Comparison of ENCODE assay signal across 8 cellular contexts in genomic region chr3:53114011-53114400, GRCh38. TPM values are rescaled to one million over a fixed set of nuclear protein-coding genes. Genes with fewer than 3 reads are reported as not detected.
DNase-seq lines count a peak whose midpoint lies in the region; ATAC-seq and TF ChIP-seq lines count a peak whose summit lies in the region.

No MANE protein-coding gene starts in this region.

- intact Hi-C loops in dorsolateral prefrontal cortex (cut with DNase I) = loop anchor here in 1 of 2 donors (1.0 to 10.0 kb wide), 2 partner anchors 82 to 601 kb away; no protein-coding TSS in a partner anchor
- intact Hi-C loops in lower lobe of right lung (cut with DNase I) = no loop called here

- TF ChIP-seq CTCF in GM12874 (IDR thresholded peaks at IDR 0.05; ENCODE audit: insufficient read depth, low read depth, low read length) (peak; percentile 89), dorsolateral prefrontal cortex (IDR thresholded peaks at IDR 0.05 in 54 of 56, conservative IDR thresholded peaks at IDR 0.05 in 2 of 56; ENCODE audit: low read depth in 1 of 56, partially characterized antibody in 56 of 56) (peak; percentile 83 to 97 (median 93)), lower lobe of right lung (IDR thresholded peaks at IDR 0.05) (peak; percentile 90)

- no peaks in the 10 kb centered on the region for H3K9me3 ChIP-seq in lower lobe of right lung

- H3K27me3 ChIP-seq in dorsolateral prefrontal cortex (no peaks in the 10 kb centered on the region), lower lobe of right lung (ENCODE audit: low read depth) (no peaks in the 10 kb centered on the region)

- DNase-seq in NCI-H526 treated with DMSO at 0.1 percent for 48 hours (lab: John Stamatoyannopoulos, UW) = peak; percentile 35
- peak; percentile 58 to 79 for DNase-seq in activated CD4-positive, alpha-beta T cell treated with anti-CD3 and anti-CD28 coated beads, Interleukin-2, amount 50 U/mL, for 24 hours (ENCODE audit: low read depth in 1 of 2, low spot score in 1 of 2)
- peak; percentile 66 to 89 (median 83) for DNase-seq in dorsolateral prefrontal cortex
- DNase-seq in lower lobe of right lung = peak; percentile 70
- DNase-seq in stimulated activated CD4-positive, alpha-beta T cell treated with anti-CD3 and anti-CD28 coated beads, TNF-alpha, amount 100 ng/mL, for 24 hours (ENCODE audit: low read depth in 3 of 3) = peak; percentile 64 to 78 (median 70)
- DNase-seq in HuH-7.5 (ENCODE audit: low spot score) = no peak

- H3K4me3 ChIP-seq in dorsolateral prefrontal cortex = no peak overlapping the region
- H3K4me3 ChIP-seq in lower lobe of right lung = no peak overlapping the region

- ATAC-seq in HG03066 (IDR thresholded peaks at IDR 0.05; ENCODE audit: low read depth, unreplicated experiment) (peak; percentile 65), lower lobe of right lung (peak; percentile 85 to 86)

- H3K4me1 ChIP-seq in lower lobe of right lung = peaks cover 11% of the 10 kb centered on the region

- H3K27ac ChIP-seq in dorsolateral prefrontal cortex (peak overlapping the region in 23 of 59 donors; percentile 8 to 68 (median 44)), lower lobe of right lung (no peak overlapping the region)

- H3K36me3 ChIP-seq in lower lobe of right lung = peaks cover 65% of the 10 kb centered on the region

RNA-seq across cellular contexts. Expression of gene RFT1, which starts 16.2 kb away (rescaled TPM):
- total RNA-seq in dorsolateral prefrontal cortex (10 to 100 TPM in 118 of 120 experiments, 1 to 10 TPM in 2; 8.0 to 22.2 (median 15.5) TPM), lower lobe of right lung (18.3 TPM)

RNA-seq across cellular contexts. Expression of gene PRKCD, which starts 47.0 kb away (rescaled TPM):
- total RNA-seq in dorsolateral prefrontal cortex (10 to 100 TPM in 106 of 120 experiments, 1 to 10 TPM in 14; 6.1 to 36.1 (median 14.7) TPM), lower lobe of right lung (103 TPM)
